In genomic region chrY:7977301-7977700, GRCh38 we compare ENCODE assay signal across 1 cellular context.
TF ChIP-seq lines count a peak whose summit lies in the region.

No MANE protein-coding gene starts in this region.

TF ChIP-seq in WTC11, 78 proteins besides CTCF, POLR2A, EP300 and RAD21 (continued from another document):
- TF ChIP-seq E2F4 (CRISPR knock-in tag; IDR thresholded peaks at IDR 0.05; ENCODE audit: borderline replicate concordance, low read depth), result no peak
- TF ChIP-seq ZNF121 (CRISPR knock-in tag; IDR thresholded peaks at IDR 0.05), result no peak
- TF ChIP-seq, protein P1, sequence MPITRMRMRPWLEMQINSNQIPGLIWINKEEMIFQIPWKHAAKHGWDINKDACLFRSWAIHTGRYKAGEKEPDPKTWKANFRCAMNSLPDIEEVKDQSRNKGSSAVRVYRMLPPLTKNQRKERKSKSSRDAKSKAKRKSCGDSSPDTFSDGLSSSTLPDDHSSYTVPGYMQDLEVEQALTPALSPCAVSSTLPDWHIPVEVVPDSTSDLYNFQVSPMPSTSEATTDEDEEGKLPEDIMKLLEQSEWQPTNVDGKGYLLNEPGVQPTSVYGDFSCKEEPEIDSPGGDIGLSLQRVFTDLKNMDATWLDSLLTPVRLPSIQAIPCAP (CRISPR knock-in tag; IDR thresholded peaks at IDR 0.05), result no peak
- no peak for TF ChIP-seq ESRRA (CRISPR knock-in tag; IDR thresholded peaks at IDR 0.05; ENCODE audit: borderline replicate concordance)
- TF ChIP-seq GRHL2 (CRISPR knock-in tag; IDR thresholded peaks at IDR 0.05; ENCODE audit: insufficient replicate concordance, severe bottlenecking), result no peak
- TF ChIP-seq ZNF138 (CRISPR knock-in tag; conservative IDR thresholded peaks at IDR 0.05), result no peak
